ENCODE assay signal across 8 cellular contexts in the genomic region with DNA sequence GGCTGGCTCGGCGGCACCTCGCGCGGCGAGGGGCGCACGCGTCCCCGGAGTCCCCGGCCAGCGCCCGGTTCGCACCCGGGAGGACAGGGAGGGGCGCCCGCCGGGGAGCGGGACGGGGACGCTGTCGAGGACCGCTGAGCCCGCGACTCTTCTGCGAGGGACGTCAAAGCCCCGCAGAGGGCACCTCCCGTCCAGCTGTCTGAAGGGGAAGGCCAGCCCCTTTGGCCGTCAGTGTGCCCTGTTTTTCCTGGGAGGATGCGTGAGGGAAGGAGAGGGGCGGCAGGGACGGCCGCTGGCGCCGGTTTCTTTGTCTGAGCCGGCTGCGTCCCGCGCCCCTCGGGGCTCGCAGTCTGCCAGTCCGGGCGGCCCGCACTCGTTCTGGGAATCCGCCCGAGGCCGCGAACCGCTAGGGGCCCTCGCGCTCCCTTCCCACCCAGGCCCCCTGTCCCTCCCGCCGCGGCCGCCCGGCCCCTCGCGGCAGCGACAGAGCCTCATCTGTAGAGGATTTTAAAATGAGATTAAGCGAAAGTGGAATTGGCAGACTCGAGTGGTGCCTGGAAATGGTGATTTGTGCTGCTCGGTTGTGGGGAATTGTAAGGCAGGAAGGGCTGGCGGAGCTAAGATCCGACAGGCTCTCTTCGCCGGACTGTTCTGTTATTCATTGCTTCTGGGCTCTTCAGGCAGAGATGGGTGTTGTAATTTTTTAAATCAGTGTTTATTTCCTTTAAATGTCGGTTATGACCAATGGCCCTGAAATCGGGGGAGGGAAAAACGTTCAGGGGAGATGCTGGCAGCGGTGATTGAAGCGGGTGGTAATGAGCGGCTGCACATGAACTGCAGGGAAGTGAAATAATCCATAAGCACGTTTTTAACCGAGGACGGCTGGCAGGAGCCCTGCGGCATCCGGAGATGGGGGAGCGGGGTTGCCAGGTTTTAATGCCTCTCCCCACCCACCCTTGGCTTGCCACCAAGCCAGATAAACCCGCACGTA. TPM values are rescaled to one million over a fixed set of nuclear protein-coding genes. Genes with fewer than 3 reads are reported as not detected.
DNase-seq lines count a peak whose midpoint lies in the region; ATAC-seq and TF ChIP-seq lines count a peak whose summit lies in the region.

No MANE protein-coding gene starts in this region.

- peaks cover 6% of the 10 kb centered on the region for H3K9me3 Mint-ChIP-seq in glutamatergic neuron (ENCODE audit: unreplicated experiment)

- H3K36me3 Mint-ChIP-seq in glutamatergic neuron (ENCODE audit: unreplicated experiment): no peaks in the 10 kb centered on the region

- peak overlapping the region; percentile 72 for H3K27ac Mint-ChIP-seq in glutamatergic neuron (ENCODE audit: unreplicated experiment)

- TF ChIP-seq CTCF in WI38 (IDR thresholded peaks at IDR 0.05; ENCODE audit: low read depth, low read length) (no peak), glutamatergic neuron (IDR thresholded peaks at IDR 0.05; ENCODE audit: partially characterized antibody, unreplicated experiment) (no peak)

- peaks cover 4% of the 10 kb centered on the region for H3K4me1 Mint-ChIP-seq in glutamatergic neuron (ENCODE audit: low read depth, unreplicated experiment)

- peak overlapping the region; percentile 64 for H3K4me3 ChIP-seq in WI38 (ENCODE audit: low read depth, low read length)

- H3K27me3 Mint-ChIP-seq in glutamatergic neuron (ENCODE audit: unreplicated experiment): peaks cover 14% of the 10 kb centered on the region

- DNase-seq in Daoy (ENCODE audit: low read depth): peak; percentile 83
- DNase-seq in M059J (ENCODE audit: low read depth): peak; percentile 49
- DNase-seq in glutamatergic neuron: peak; percentile 82
- peak; percentile 24 for DNase-seq in renal cortical epithelial cell (ENCODE audit: low read depth)
- no peak for DNase-seq in GOT3 (lab: John Stamatoyannopoulos, UW)

- no peak for ATAC-seq in HG02970 (IDR thresholded peaks at IDR 0.05; ENCODE audit: low FRiP score, unreplicated experiment)
- ATAC-seq in HG02642 (IDR thresholded peaks at IDR 0.05; ENCODE audit: poor library complexity, unreplicated experiment): no peak

- H3K4me3 Mint-ChIP-seq in glutamatergic neuron (ENCODE audit: unreplicated experiment): peak overlapping the region; percentile 94

RNA-seq across cellular contexts. Expression of a gene that starts 0.6 kb away (rescaled TPM):
- total RNA-seq in Daoy (2014; rRNA removed; shearing (Covaris generic)): 1.7 and 2.4 TPM in 2 replicates
- total RNA-seq in M059J (2014; rRNA removed; shearing (Covaris generic)): 1.0 and 1.6 TPM in 2 replicates
- total RNA-seq in glutamatergic neuron (ENCODE audit: unreplicated experiment): 5.7 TPM
- total RNA-seq in renal cortical epithelial cell: 3.0 and 4.8 TPM in 2 replicates
